ENCODE assay signal across 23 cellular contexts in the genomic region with DNA sequence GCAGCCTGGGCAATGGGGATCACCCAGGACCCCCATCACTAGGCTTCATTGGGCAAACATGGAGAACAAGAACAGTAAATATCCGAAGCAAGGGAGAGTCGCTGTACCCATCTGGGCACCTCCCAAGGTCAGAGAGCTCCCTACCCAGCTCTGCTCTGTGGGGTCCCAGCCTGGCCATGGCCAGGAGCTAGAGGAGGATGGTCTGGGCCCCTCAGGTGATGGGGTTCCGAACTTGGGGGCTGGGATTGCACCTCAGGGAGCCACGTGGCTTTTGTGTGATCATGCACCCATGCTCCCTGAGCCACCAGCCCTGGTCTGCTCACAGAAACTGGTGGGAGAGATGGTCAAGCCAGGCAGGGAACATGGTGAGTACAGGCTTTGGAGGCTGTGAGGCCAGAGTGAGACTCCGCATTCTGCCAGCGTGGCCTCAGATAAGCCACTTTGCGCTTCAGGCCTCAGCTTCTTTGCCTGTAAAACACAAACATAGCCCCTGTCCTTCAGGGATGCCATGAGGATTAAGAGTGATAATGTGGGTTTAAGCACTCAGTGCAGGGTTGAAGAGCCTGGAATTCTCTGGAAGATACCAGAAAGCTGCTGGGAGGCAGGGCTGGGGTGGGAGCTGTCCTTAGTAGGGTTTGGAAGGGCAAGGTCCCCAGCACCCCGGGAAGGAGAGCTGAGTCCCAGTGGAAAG. TPM values are rescaled to one million over a fixed set of nuclear protein-coding genes. Genes with fewer than 3 reads are reported as not detected.
DNase-seq lines count a peak whose midpoint lies in the region; ATAC-seq and TF ChIP-seq lines count a peak whose summit lies in the region.
"Had no signal": no experiment of that assay in that cellular context is flagged by ENCODE, and none has a peak within 500 bp of the region (broad histone marks: within the 10 kb centered on the region; RNA-seq: fewer than 3 reads in every experiment).

No MANE protein-coding gene starts in this region.

- H3K27me3 Mint-ChIP-seq in progenitor cell of endocrine pancreas = peaks cover 31% of the 10 kb centered on the region
- H3K27me3 Mint-ChIP-seq in activated naive CD8-positive, alpha-beta T cell treated with anti-CD3 and anti-CD28 coated beads, Interleukin-2, amount 50 U/mL, for 24 hours = peaks cover 22% of the 10 kb centered on the region

- POLR2A ChIA-PET in HEK293 (lab: Yijun Ruan, JAX) = interaction anchor here (0.6 to 1.8 kb wide), 4 partner anchors 12 to 1121 kb away, joined by 3 to 8 read pairs (median 5); a partner anchor contains a TSS

- intact Hi-C loops in esophagus squamous epithelium (cut with DNase I) = no loop called here
- intact Hi-C loops in posterior vena cava (cut with DNase I) = no loop called here

- CTCF ChIA-PET in HEK293 (lab: Yijun Ruan, JAX) = interaction anchor here (0.6 to 2.2 kb wide), 4 partner anchors 14 to 185 kb away, joined by 3 to 9 read pairs (median 4); no protein-coding TSS in a partner anchor

- H3K4me1 ChIP-seq in BLaER1 (peaks cover 57% of the 10 kb centered on the region), HEK293 (ENCODE audit: control insufficient read depth, insufficient read depth, low read length) (no peaks in the 10 kb centered on the region), esophagus squamous epithelium (peaks cover 5 to 20% (median 8%) of the 10 kb centered on the region in 3 donors)
- H3K4me1 ChIP-seq: SJCRH30 had no signal

- peak overlapping the region; percentile 33; the same call in 1 of the 2 replicates for H3K27ac ChIP-seq in BLaER1
- H3K27ac ChIP-seq in HEK293 (ENCODE audit: extremely low read depth, low read depth, low read length) = no peak overlapping the region
- H3K27ac ChIP-seq in esophagus squamous epithelium = peak overlapping the region in 3 of 4 donors; percentile 2 to 10 (median 6)
- H3K27ac ChIP-seq: A549, HL-60, SJCRH30 had no signal

- no peaks in the 10 kb centered on the region for H3K36me3 Mint-ChIP-seq in progenitor cell of endocrine pancreas (ENCODE audit: insufficient read depth)
- H3K36me3 Mint-ChIP-seq in activated naive CD8-positive, alpha-beta T cell treated with anti-CD3 and anti-CD28 coated beads, Interleukin-2, amount 50 U/mL, for 24 hours (ENCODE audit: low read depth) = no peaks in the 10 kb centered on the region
- H3K36me3 Mint-ChIP-seq: IgD-negative memory B cell had no signal

- no peaks in the 10 kb centered on the region for H4K20me1 ChIP-seq in BLaER1

- H3K4me3 ChIP-seq in BLaER1 (no peak overlapping the region), HEK293 (ENCODE audit: low read depth, low read length) (no peak overlapping the region), esophagus squamous epithelium (no peak overlapping the region)
- H3K4me3 ChIP-seq: A549, SJCRH30 had no signal

- TF ChIP-seq CTCF in HEK293 (tag by site-specific recombination; IDR thresholded peaks at IDR 0.05) (no peak), esophagus squamous epithelium (IDR thresholded peaks at IDR 0.05) (no peak), progenitor cell of endocrine pancreas (IDR thresholded peaks at IDR 0.05; ENCODE audit: unreplicated experiment) (no peak)

- H3K4me2 ChIP-seq in BLaER1 = no peak overlapping the region
- H3K4me2 ChIP-seq: A549 had no signal

- H3K36me3 ChIP-seq in BLaER1 (no peaks in the 10 kb centered on the region), HEK293 (ENCODE audit: control insufficient read depth in 2 of 2, insufficient read depth in 1 of 2, low read length in 2 of 2) (no peaks in the 10 kb centered on the region), esophagus squamous epithelium (no peaks in the 10 kb centered on the region)
- H3K36me3 ChIP-seq: SJCRH30 had no signal

- H3K9me3 Mint-ChIP-seq in progenitor cell of endocrine pancreas (ENCODE audit: low read depth) = no peaks in the 10 kb centered on the region
- H3K9me3 Mint-ChIP-seq in activated naive CD8-positive, alpha-beta T cell treated with anti-CD3 and anti-CD28 coated beads, Interleukin-2, amount 50 U/mL, for 24 hours = no peaks in the 10 kb centered on the region
- H3K9me3 Mint-ChIP-seq: H9, IgD-negative memory B cell had no signal

- no peak for DNase-seq in esophagus squamous epithelium (lab: John Stamatoyannopoulos, UW)
- peak; percentile 48 for DNase-seq in posterior vena cava (ENCODE audit: low spot score)
- DNase-seq in progenitor cell of endocrine pancreas (ENCODE audit: low spot score, unreplicated experiment) = no peak
- DNase-seq in activated naive CD8-positive, alpha-beta T cell treated with anti-CD3 and anti-CD28 coated beads, Interleukin-2, amount 50 U/mL, for 24 hours = no peak
- DNase-seq: COR-L47, DMS53, H9, Kasumi-1, MM.1S, NCI-H1105, NCI-H187, NCI-H345, NCI-H526, OCI-M1, RPMI8226, SJCRH30 had no signal

- no peak overlapping the region for H3K27ac Mint-ChIP-seq in progenitor cell of endocrine pancreas
- no peak overlapping the region for H3K27ac Mint-ChIP-seq in activated naive CD8-positive, alpha-beta T cell treated with anti-CD3 and anti-CD28 coated beads, Interleukin-2, amount 50 U/mL, for 24 hours
- H3K27ac Mint-ChIP-seq: CD14-positive monocyte had no signal

- TF ChIP-seq POLR2A in esophagus squamous epithelium (IDR thresholded peaks at IDR 0.05) = no peak

- H3K27me3 ChIP-seq in BLaER1 (peaks cover 8% of the 10 kb centered on the region), esophagus squamous epithelium (peaks cover 0 to 37% (median 0%) of the 10 kb centered on the region in 4 donors)
- H3K27me3 ChIP-seq: SJCRH30 had no signal

- no peak for ATAC-seq in activated naive CD8-positive, alpha-beta T cell treated with anti-CD3 and anti-CD28 coated beads, Interleukin-2, amount 50 U/mL, for 24 hours
- no peak for ATAC-seq in HG03432 (IDR thresholded peaks at IDR 0.05; ENCODE audit: unreplicated experiment)
- ATAC-seq: A549 had no signal

- no peak overlapping the region for H3K9ac ChIP-seq in BLaER1

- 71 to 76% methylated on average over 1 to 5 of the region's 8 CpGs for WGBS in esophagus squamous epithelium, 2 donors

- H3K4me1 Mint-ChIP-seq in progenitor cell of endocrine pancreas (ENCODE audit: low read depth) = no peaks in the 10 kb centered on the region
- peaks cover 8% of the 10 kb centered on the region for H3K4me1 Mint-ChIP-seq in activated naive CD8-positive, alpha-beta T cell treated with anti-CD3 and anti-CD28 coated beads, Interleukin-2, amount 50 U/mL, for 24 hours

- H3K9me3 ChIP-seq in BLaER1 = no peaks in the 10 kb centered on the region
- no peaks in the 10 kb centered on the region for H3K9me3 ChIP-seq in HEK293 (ENCODE audit: control insufficient read depth, insufficient read depth, low read depth, low read length)
- no peaks in the 10 kb centered on the region for H3K9me3 ChIP-seq in esophagus squamous epithelium
- H3K9me3 ChIP-seq: A549, SJCRH30 had no signal

- H3K4me3 Mint-ChIP-seq in progenitor cell of endocrine pancreas (ENCODE audit: low read depth) = no peak overlapping the region
- no peak overlapping the region for H3K4me3 Mint-ChIP-seq in activated naive CD8-positive, alpha-beta T cell treated with anti-CD3 and anti-CD28 coated beads, Interleukin-2, amount 50 U/mL, for 24 hours
- H3K4me3 Mint-ChIP-seq: H9 had no signal

TF ChIP-seq in HEK293, 187 proteins besides CTCF, POLR2A, EP300 and RAD21:
- TF ChIP-seq, protein P1, sequence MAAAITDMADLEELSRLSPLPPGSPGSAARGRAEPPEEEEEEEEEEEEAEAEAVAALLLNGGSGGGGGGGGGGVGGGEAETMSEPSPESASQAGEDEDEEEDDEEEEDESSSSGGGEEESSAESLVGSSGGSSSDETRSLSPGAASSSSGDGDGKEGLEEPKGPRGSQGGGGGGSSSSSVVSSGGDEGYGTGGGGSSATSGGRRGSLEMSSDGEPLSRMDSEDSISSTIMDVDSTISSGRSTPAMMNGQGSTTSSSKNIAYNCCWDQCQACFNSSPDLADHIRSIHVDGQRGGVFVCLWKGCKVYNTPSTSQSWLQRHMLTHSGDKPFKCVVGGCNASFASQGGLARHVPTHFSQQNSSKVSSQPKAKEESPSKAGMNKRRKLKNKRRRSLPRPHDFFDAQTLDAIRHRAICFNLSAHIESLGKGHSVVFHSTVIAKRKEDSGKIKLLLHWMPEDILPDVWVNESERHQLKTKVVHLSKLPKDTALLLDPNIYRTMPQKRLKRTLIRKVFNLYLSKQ (tag by site-specific recombination; IDR thresholded peaks at IDR 0.05; ENCODE audit: borderline replicate concordance) = no peak
- TF ChIP-seq, protein P2, sequence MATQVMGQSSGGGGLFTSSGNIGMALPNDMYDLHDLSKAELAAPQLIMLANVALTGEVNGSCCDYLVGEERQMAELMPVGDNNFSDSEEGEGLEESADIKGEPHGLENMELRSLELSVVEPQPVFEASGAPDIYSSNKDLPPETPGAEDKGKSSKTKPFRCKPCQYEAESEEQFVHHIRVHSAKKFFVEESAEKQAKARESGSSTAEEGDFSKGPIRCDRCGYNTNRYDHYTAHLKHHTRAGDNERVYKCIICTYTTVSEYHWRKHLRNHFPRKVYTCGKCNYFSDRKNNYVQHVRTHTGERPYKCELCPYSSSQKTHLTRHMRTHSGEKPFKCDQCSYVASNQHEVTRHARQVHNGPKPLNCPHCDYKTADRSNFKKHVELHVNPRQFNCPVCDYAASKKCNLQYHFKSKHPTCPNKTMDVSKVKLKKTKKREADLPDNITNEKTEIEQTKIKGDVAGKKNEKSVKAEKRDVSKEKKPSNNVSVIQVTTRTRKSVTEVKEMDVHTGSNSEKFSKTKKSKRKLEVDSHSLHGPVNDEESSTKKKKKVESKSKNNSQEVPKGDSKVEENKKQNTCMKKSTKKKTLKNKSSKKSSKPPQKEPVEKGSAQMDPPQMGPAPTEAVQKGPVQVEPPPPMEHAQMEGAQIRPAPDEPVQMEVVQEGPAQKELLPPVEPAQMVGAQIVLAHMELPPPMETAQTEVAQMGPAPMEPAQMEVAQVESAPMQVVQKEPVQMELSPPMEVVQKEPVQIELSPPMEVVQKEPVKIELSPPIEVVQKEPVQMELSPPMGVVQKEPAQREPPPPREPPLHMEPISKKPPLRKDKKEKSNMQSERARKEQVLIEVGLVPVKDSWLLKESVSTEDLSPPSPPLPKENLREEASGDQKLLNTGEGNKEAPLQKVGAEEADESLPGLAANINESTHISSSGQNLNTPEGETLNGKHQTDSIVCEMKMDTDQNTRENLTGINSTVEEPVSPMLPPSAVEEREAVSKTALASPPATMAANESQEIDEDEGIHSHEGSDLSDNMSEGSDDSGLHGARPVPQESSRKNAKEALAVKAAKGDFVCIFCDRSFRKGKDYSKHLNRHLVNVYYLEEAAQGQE (tag by site-specific recombination; IDR thresholded peaks at IDR 0.05) = 0 out of 2 replicates have a peak, but pooled peaks have one; percentile 34

RNA-seq across cellular contexts. Expression of a gene that starts 3.0 kb away (rescaled TPM):
- total RNA-seq in esophagus squamous epithelium (1 to 10 TPM in 1 of 4 donors, under 1 TPM in 1, not detected in 2; 0.15 to 1.5 TPM), posterior vena cava (1 to 10 TPM; 5.3 to 7.4 TPM), progenitor cell of endocrine pancreas (not detected in 2 replicates)
- total RNA-seq: SJCRH30 had no signal

RNA-seq across cellular contexts. Expression of a gene that starts 59.4 kb away (rescaled TPM):
- total RNA-seq in esophagus squamous epithelium = not detected
- not detected for total RNA-seq in posterior vena cava
- not detected in 2 replicates for total RNA-seq in progenitor cell of endocrine pancreas
- total RNA-seq: H9, SJCRH30 had no signal
